17 cellular contexts compared by ENCODE assay signal in genomic region chr4:85177679-85178078, GRCh38.
"Had no signal": no experiment of that assay in that cellular context is flagged by ENCODE, and none has a peak within 500 bp of the region (broad histone marks: within the 10 kb centered on the region; RNA-seq: fewer than 3 reads in every experiment).

No MANE protein-coding gene starts in this region.

- H3K36me3 ChIP-seq: esophagus muscularis mucosa, gastroesophageal sphincter, heart left ventricle, left lung, lower lobe of right lung had no signal

- H3K27me3 ChIP-seq: dorsolateral prefrontal cortex, esophagus muscularis mucosa, foreskin keratinocyte, gastroesophageal sphincter, heart left ventricle, left lung had no signal

- H3K36me3 Mint-ChIP-seq: mesothelial cell of epicardium had no signal

- H3K9me3 ChIP-seq: esophagus muscularis mucosa, gastroesophageal sphincter, lower lobe of right lung, mucosa of descending colon had no signal

- H3K27ac ChIP-seq: coronary artery, dorsolateral prefrontal cortex, esophagus muscularis mucosa, foreskin keratinocyte, gastroesophageal sphincter, heart left ventricle, left lung, lower lobe of right lung had no signal

- H3K4me1 ChIP-seq: esophagus muscularis mucosa, foreskin keratinocyte, gastroesophageal sphincter, heart left ventricle, left lung, lower lobe of right lung had no signal

- H3K4me3 Mint-ChIP-seq: mesothelial cell of epicardium had no signal

- DNase-seq: dermis blood vessel endothelial cell; dorsolateral prefrontal cortex; effector CD4-positive, alpha-beta T cell; effector memory CD4-positive, alpha-beta T cell; foreskin keratinocyte; heart left ventricle; hippocampal formation; left cardiac atrium; left lung; left ventricle myocardium superior; lower lobe of right lung; mesenchymal stem cell; mucosa of descending colon had no signal

- H3K27ac Mint-ChIP-seq: mesothelial cell of epicardium had no signal

- H3K4me3 ChIP-seq: coronary artery, dorsolateral prefrontal cortex, esophagus muscularis mucosa, gastroesophageal sphincter, heart left ventricle, left lung, lower lobe of right lung, mucosa of descending colon had no signal
